ENCODE assay signal across 9 cellular contexts in the genomic region with DNA sequence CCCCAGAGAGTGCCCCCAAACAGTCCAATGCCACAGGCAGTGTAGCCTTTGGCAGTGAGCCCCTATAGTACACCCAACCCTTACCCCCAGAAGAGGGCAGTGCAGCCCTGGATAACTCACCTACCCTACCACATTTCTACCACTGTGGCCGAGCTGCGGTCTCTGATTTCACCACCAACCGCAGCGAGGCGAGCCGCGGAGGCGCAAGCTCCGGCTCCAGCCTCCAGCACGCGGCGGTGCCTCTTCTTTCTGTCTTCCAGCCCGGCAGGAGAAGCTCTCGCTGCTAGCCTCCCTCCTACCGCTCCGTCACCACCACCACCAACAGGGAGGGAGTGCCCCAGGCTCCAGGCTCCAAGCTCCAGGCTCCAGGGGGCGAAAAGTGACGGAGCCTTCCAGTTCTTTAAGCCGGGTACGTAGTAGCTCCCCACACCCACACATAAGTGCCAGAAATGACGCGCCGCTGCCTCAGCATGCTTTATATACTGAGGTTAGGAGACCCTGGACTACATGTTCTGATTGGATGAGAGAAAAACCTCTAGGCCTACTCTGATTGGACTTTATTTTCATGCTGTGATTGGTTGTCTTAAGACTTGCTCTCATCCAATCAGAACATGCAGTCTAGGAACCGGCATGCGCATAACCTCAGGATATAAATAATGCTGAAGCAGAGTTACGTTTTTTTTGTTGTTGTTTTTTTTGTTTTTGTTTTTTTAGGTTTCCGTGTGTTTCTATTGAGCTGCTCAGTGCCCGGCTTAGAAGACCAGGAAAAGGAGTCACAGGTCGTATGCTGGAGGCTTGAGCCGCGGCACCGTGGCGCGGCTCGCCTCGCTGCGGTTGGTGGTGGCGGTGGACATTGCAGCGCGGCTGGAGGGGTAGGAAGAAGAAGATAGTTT. TPM values are rescaled to one million over a fixed set of nuclear protein-coding genes. Genes with fewer than 3 reads are reported as not detected.
DNase-seq lines count a peak whose midpoint lies in the region; ATAC-seq and TF ChIP-seq lines count a peak whose summit lies in the region.
"Had no signal": no experiment of that assay in that cellular context is flagged by ENCODE, and none has a peak within 500 bp of the region (broad histone marks: within the 10 kb centered on the region; RNA-seq: fewer than 3 reads in every experiment).

A gene (plus strand): TSS at position 645 of the 893 bp plus-strand sequence.

- no peak within 1 kb of the TSS for H3K4me3 Mint-ChIP-seq in activated CD4-positive, alpha-beta T cell treated with anti-CD3 and anti-CD28 coated beads for 36 hours

- TF ChIP-seq RAD21 in neural cell (conservative IDR thresholded peaks at IDR 0.05), result peak; percentile 82

- TF ChIP-seq CTCF in SU-DHL-6 (IDR thresholded peaks at IDR 0.05; ENCODE audit: insufficient read depth, low read length, poor library complexity, severe bottlenecking) (peak; percentile 52), neural cell (IDR thresholded peaks at IDR 0.05; ENCODE audit: poor library complexity, severe bottlenecking) (peak; percentile 92)

- peak; percentile 65 for ATAC-seq in activated CD4-positive, alpha-beta T cell treated with anti-CD3 and anti-CD28 coated beads for 36 hours
- no peak for ATAC-seq in GM19467 (IDR thresholded peaks at IDR 0.05; ENCODE audit: unreplicated experiment)
- ATAC-seq in GM21825 (IDR thresholded peaks at IDR 0.05; ENCODE audit: unreplicated experiment), result no peak

- no peak for TF ChIP-seq POLR2A in erythroblast (IDR thresholded peaks at IDR 0.05; ENCODE audit: low read length)

- H3K36me3 ChIP-seq in SU-DHL-6 (ENCODE audit: low read length) (no peaks in the 10 kb centered on the region), neural cell (ENCODE audit: insufficient read depth, low read length) (no peaks in the 10 kb centered on the region)
- H3K36me3 ChIP-seq: BLaER1 had no signal

- H4K20me1 ChIP-seq in SU-DHL-6 (ENCODE audit: low read depth, low read length), result no peaks in the 10 kb centered on the region
- H4K20me1 ChIP-seq in neural cell (ENCODE audit: insufficient read depth), result no peaks in the 10 kb centered on the region
- H4K20me1 ChIP-seq: BLaER1 had no signal

- H3K4me2 ChIP-seq in SU-DHL-6 (ENCODE audit: low read depth, low read length, poor library complexity, severe bottlenecking) (peak within 1 kb of the TSS; percentile 47), neural cell (ENCODE audit: low read length) (peak within 1 kb of the TSS; percentile 85)
- H3K4me2 ChIP-seq: BLaER1 had no signal

- H3K9me2 ChIP-seq in SU-DHL-6 (replicated peaks; ENCODE audit: insufficient read depth, low read length) (no peaks in the 10 kb centered on the region), neural cell (ENCODE audit: insufficient read depth, low read length) (no peaks in the 10 kb centered on the region)

- no peaks in the 10 kb centered on the region for H3K9me3 Mint-ChIP-seq in activated CD4-positive, alpha-beta T cell treated with anti-CD3 and anti-CD28 coated beads for 36 hours (ENCODE audit: low read depth)

- H3K27me3 ChIP-seq in SU-DHL-6 (ENCODE audit: low read length) (no peaks in the 10 kb centered on the region), neural cell (ENCODE audit: insufficient read depth, low read depth, low read length) (no peaks in the 10 kb centered on the region)
- H3K27me3 ChIP-seq: BLaER1 had no signal

- H3K9me3 ChIP-seq in SU-DHL-6 (ENCODE audit: insufficient read depth, low read length) (no peaks in the 10 kb centered on the region), neural cell (ENCODE audit: low read length) (no peaks in the 10 kb centered on the region)
- H3K9me3 ChIP-seq: BLaER1 had no signal

- POLR2A ChIA-PET in activated CD4-positive, alpha-beta T cell treated with anti-CD3 and anti-CD28 coated beads for 36 hours (lab: Charles Lee), result no interaction called here

- peaks cover 10% of the 10 kb centered on the region for H3K27me3 Mint-ChIP-seq in activated CD4-positive, alpha-beta T cell treated with anti-CD3 and anti-CD28 coated beads for 36 hours

- H3K9ac ChIP-seq in SU-DHL-6 (ENCODE audit: low read length) (no peak within 1 kb of the TSS; the same call in 1 of the 2 replicates), neural cell (ENCODE audit: low read length) (peak within 1 kb of the TSS; percentile 86)
- H3K9ac ChIP-seq: BLaER1 had no signal

- H3K79me2 ChIP-seq in SU-DHL-6 (ENCODE audit: insufficient read depth, low read length) (no peaks in the 10 kb centered on the region), neural cell (replicated peaks; ENCODE audit: insufficient read depth, low read length) (peaks cover 7% of the 10 kb centered on the region)

- H2AFZ ChIP-seq in SU-DHL-6 (ENCODE audit: low read depth, low read length, severe bottlenecking) (peak within 1 kb of the TSS; percentile 23), neural cell (ENCODE audit: low read depth, low read length) (peak within 1 kb of the TSS; percentile 74)

- no peak within 1 kb of the TSS for H3K27ac Mint-ChIP-seq in activated CD4-positive, alpha-beta T cell treated with anti-CD3 and anti-CD28 coated beads for 36 hours

- H3K36me3 Mint-ChIP-seq in activated CD4-positive, alpha-beta T cell treated with anti-CD3 and anti-CD28 coated beads for 36 hours (ENCODE audit: low read depth), result no peaks in the 10 kb centered on the region

- TF ChIP-seq EP300 in neural cell (conservative IDR thresholded peaks at IDR 0.05; ENCODE audit: poor library complexity, severe bottlenecking), result peak; percentile 58

- H3K4me1 Mint-ChIP-seq in activated CD4-positive, alpha-beta T cell treated with anti-CD3 and anti-CD28 coated beads for 36 hours, result no peaks in the 10 kb centered on the region

- peak within 1 kb of the TSS; percentile 28 for H3K4me3 ChIP-seq in SU-DHL-6 (ENCODE audit: insufficient read depth, low read length, poor library complexity, severe bottlenecking)
- peak within 1 kb of the TSS; percentile 86 for H3K4me3 ChIP-seq in neural cell (ENCODE audit: low read length)
- H3K4me3 ChIP-seq: BLaER1 had no signal

- H3F3A ChIP-seq in SU-DHL-6 (ENCODE audit: insufficient read depth) (no peaks in the 10 kb centered on the region), neural cell (ENCODE audit: insufficient read depth, low read length, poor library complexity, severe bottlenecking) (no peaks in the 10 kb centered on the region)

- CTCF ChIA-PET in activated CD4-positive, alpha-beta T cell treated with anti-CD3 and anti-CD28 coated beads for 36 hours (lab: Charles Lee), result interaction anchor here (0.7 to 1.0 kb wide), 2 partner anchors 31 to 43 kb away, joined by 3 read pairs; no protein-coding TSS in a partner anchor

- peak; percentile 54 for DNase-seq in activated CD4-positive, alpha-beta T cell treated with anti-CD3 and anti-CD28 coated beads for 36 hours
- DNase-seq in activated CD4-positive, alpha-beta T cell treated with anti-CD3 and anti-CD28 coated beads for 4 hours, result no peak
- peak; percentile 13 for DNase-seq in NCI-H187 treated with DMSO at 0.1 percent for 48 hours (lab: John Stamatoyannopoulos, UW)
- peak; percentile 26 to 42 for DNase-seq in erythroblast (lab: John Stamatoyannopoulos, UW)

- no peak within 1 kb of the TSS for H3K27ac ChIP-seq in SU-DHL-6 (ENCODE audit: low read depth, low read length)
- H3K27ac ChIP-seq in neural cell (ENCODE audit: low read length), result peak within 1 kb of the TSS; percentile 92
- H3K27ac ChIP-seq: BLaER1 had no signal

- intact Hi-C loops in activated CD4-positive, alpha-beta T cell treated with anti-CD3 and anti-CD28 coated beads for 36 hours (cut with DNase I, micrococcal nuclease), result loop anchor here (1.0 kb wide), 1 partner anchor 49 kb away; no protein-coding TSS in a partner anchor

TF ChIP-seq in neural cell, 6 proteins besides CTCF, POLR2A, EP300 and RAD21:
- TF ChIP-seq, protein P1, sequence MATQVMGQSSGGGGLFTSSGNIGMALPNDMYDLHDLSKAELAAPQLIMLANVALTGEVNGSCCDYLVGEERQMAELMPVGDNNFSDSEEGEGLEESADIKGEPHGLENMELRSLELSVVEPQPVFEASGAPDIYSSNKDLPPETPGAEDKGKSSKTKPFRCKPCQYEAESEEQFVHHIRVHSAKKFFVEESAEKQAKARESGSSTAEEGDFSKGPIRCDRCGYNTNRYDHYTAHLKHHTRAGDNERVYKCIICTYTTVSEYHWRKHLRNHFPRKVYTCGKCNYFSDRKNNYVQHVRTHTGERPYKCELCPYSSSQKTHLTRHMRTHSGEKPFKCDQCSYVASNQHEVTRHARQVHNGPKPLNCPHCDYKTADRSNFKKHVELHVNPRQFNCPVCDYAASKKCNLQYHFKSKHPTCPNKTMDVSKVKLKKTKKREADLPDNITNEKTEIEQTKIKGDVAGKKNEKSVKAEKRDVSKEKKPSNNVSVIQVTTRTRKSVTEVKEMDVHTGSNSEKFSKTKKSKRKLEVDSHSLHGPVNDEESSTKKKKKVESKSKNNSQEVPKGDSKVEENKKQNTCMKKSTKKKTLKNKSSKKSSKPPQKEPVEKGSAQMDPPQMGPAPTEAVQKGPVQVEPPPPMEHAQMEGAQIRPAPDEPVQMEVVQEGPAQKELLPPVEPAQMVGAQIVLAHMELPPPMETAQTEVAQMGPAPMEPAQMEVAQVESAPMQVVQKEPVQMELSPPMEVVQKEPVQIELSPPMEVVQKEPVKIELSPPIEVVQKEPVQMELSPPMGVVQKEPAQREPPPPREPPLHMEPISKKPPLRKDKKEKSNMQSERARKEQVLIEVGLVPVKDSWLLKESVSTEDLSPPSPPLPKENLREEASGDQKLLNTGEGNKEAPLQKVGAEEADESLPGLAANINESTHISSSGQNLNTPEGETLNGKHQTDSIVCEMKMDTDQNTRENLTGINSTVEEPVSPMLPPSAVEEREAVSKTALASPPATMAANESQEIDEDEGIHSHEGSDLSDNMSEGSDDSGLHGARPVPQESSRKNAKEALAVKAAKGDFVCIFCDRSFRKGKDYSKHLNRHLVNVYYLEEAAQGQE (IDR thresholded peaks at IDR 0.05; ENCODE audit: borderline replicate concordance), result peak; percentile 94
- TF ChIP-seq SMC3 (conservative IDR thresholded peaks at IDR 0.05; ENCODE audit: poor library complexity) (peak; percentile 84), MXI1 (conservative IDR thresholded peaks at IDR 0.05; ENCODE audit: poor library complexity, severe bottlenecking) (peak; percentile 88), POLR2AphosphoS5 (IDR thresholded peaks at IDR 0.05) (peak; percentile 88), TAF1 (IDR thresholded peaks at IDR 0.05; ENCODE audit: low read depth) (peak; percentile 92), EZH2 (IDR thresholded peaks at IDR 0.05; ENCODE audit: borderline replicate concordance, insufficient read depth, low read length, poor library complexity, severe bottlenecking) (no peak)
TF ChIP-seq in neural cell: peak in this region for 5.

RNA-seq across cellular contexts. Expression of the gene that starts here (rescaled TPM):
- total RNA-seq in activated CD4-positive, alpha-beta T cell treated with anti-CD3 and anti-CD28 coated beads for 36 hours, result not detected
- polyA plus RNA-seq in neural cell, result 7.7 and 10.8 TPM in 2 replicates
- polyA minus RNA-seq in neural cell, result 16.3 and 22.1 TPM in 2 replicates

Comparison
In these comparisons a context has a peak if more than half of its experiments do, and no peak if none do; other contexts are left out.
1. Peak in DNase-seq and ATAC-seq in activated CD4-positive, alpha-beta T cell treated with anti-CD3 and anti-CD28 coated beads for 36 hours; RNA of the gene not detected or under 1 TPM.
2. DNase-seq: peak in NCI-H187 treated with DMSO at 0.1 percent for 48 hours (single experiment) and erythroblast (2 of 2); none in activated CD4-positive, alpha-beta T cell treated with anti-CD3 and anti-CD28 coated beads for 4 hours (0 of 2).